In genomic region chr12:27554421-27555186, GRCh38 we compare ENCODE assay signal across 9 cellular contexts. TPM values are rescaled to one million over a fixed set of nuclear protein-coding genes. Genes with fewer than 3 reads are reported as not detected.
A peak's percentile ranks its signal among the peaks of the same experiment; 100 is the strongest.
DNase-seq lines count a peak whose midpoint lies in the region; ATAC-seq lines count a peak whose summit lies in the region.
"Had no signal": no experiment of that assay in that cellular context is flagged by ENCODE, and none has a peak within 500 bp of the region (broad histone marks: within the 10 kb centered on the region; RNA-seq: fewer than 3 reads in every experiment).

No MANE protein-coding gene starts in this region.

- no peaks in the 10 kb centered on the region for H3K9me3 ChIP-seq in skeletal muscle tissue (ENCODE audit: control insufficient read depth in 3 of 3, low read length in 3 of 3)

- no peaks in the 10 kb centered on the region for H3K36me3 Mint-ChIP-seq in activated T-helper 17 cell treated with anti-CD3 and anti-CD28 coated beads, Interleukin-2, amount 50 U/mL, for 72 hours (ENCODE audit: low read depth)

- H3K27ac ChIP-seq in skeletal muscle tissue (ENCODE audit: low read depth, low read length): peak overlapping the region; percentile 26

- DNase-seq in EL (peak; percentile 73), astrocyte of the hippocampus (ENCODE audit: low read depth, low spot score) (peak; percentile 42), inferior parietal cortex (ENCODE audit: extremely low spot score) (peak; percentile 86), NOMO-1 (lab: John Stamatoyannopoulos, UW; ENCODE audit: unreplicated experiment in 2 of 2) (no peak), SK-N-DZ (ENCODE audit: low spot score) (no peak)
- DNase-seq: SIG-M5 had no signal

- no peaks in the 10 kb centered on the region for H3K27me3 ChIP-seq in skeletal muscle tissue (ENCODE audit: control insufficient read depth in 3 of 3, insufficient read depth in 3 of 3, low read length in 3 of 3)

- H3K27me3 Mint-ChIP-seq in activated T-helper 17 cell treated with anti-CD3 and anti-CD28 coated beads, Interleukin-2, amount 50 U/mL, for 72 hours: peaks cover 5% of the 10 kb centered on the region

- no peak for ATAC-seq in activated T-helper 17 cell treated with anti-CD3 and anti-CD28 coated beads, Interleukin-2, amount 50 U/mL, for 72 hours (replicated peaks)
- ATAC-seq in HG03135 (IDR thresholded peaks at IDR 0.05; ENCODE audit: unreplicated experiment): no peak

- no peaks in the 10 kb centered on the region for H3K36me3 ChIP-seq in skeletal muscle tissue (ENCODE audit: control insufficient read depth in 3 of 3, insufficient read depth in 3 of 3, low read length in 3 of 3)

- peak overlapping the region; percentile 24 to 63 (median 26) for H3K9ac ChIP-seq in skeletal muscle tissue (ENCODE audit: low read depth in 1 of 3, low read length in 3 of 3)

- no peaks in the 10 kb centered on the region for H3K9me3 Mint-ChIP-seq in activated T-helper 17 cell treated with anti-CD3 and anti-CD28 coated beads, Interleukin-2, amount 50 U/mL, for 72 hours

- H3K4me1 Mint-ChIP-seq in activated T-helper 17 cell treated with anti-CD3 and anti-CD28 coated beads, Interleukin-2, amount 50 U/mL, for 72 hours: peaks cover 11% of the 10 kb centered on the region

- H3K4me3 Mint-ChIP-seq in activated T-helper 17 cell treated with anti-CD3 and anti-CD28 coated beads, Interleukin-2, amount 50 U/mL, for 72 hours: no peak overlapping the region

- H3K4me3 ChIP-seq in skeletal muscle tissue (ENCODE audit: low read length in 3 of 3): peak overlapping the region; percentile 27 to 60 (median 52)

- peaks cover 45 to 71% (median 49%) of the 10 kb centered on the region in 3 donors for H3K4me1 ChIP-seq in skeletal muscle tissue (ENCODE audit: control insufficient read depth in 3 of 3, insufficient read depth in 3 of 3, low read length in 3 of 3)

- no peak overlapping the region for H3K27ac Mint-ChIP-seq in activated T-helper 17 cell treated with anti-CD3 and anti-CD28 coated beads, Interleukin-2, amount 50 U/mL, for 72 hours

RNA-seq across cellular contexts. Expression of gene PPFIBP1, which starts 30.6 kb away (rescaled TPM):
- total RNA-seq in skeletal muscle tissue: 49.1 TPM
- 10 to 100 TPM; 13.8 to 21.8 TPM for total RNA-seq in activated T-helper 17 cell treated with anti-CD3 and anti-CD28 coated beads, Interleukin-2, amount 50 U/mL, for 72 hours
- polyA plus RNA-seq in SK-N-DZ (2014; cell fraction: cytosol; rRNA removed): 17.9 and 27.7 TPM in 2 replicates
- polyA plus RNA-seq in SK-N-DZ (2014; cell fraction: nucleus; rRNA removed): 23.4 and 28.7 TPM in 2 replicates

Comparison
In these comparisons a context has a peak if more than half of its experiments do, and no peak if none do; other contexts are left out.
1. DNase-seq: peak in EL (single experiment), astrocyte of the hippocampus (single experiment) and inferior parietal cortex (single experiment); none in NOMO-1 (0 of 2) and SK-N-DZ (single experiment).